23 cellular contexts compared by ENCODE assay signal in the genomic region with DNA sequence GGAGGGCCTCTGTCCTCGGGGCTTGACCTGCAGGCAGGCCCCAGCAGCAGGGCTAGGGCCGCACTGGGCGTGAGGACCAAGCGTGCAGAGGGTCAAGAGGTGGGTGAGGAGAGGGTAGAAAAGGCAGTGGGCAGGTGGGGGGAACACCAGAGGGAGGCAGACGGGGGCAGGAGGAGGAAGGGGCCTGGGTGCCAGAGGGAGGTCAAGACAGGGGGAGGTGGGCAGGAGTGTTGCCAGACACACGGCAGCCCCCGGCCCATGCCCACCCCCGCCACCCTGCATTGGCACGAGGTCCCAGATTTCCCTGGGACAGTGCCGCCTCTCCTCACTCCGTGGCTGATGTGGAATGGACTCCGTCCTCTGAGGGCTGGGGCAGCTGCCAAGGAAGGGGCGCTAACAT.
"Had no signal": no experiment of that assay in that cellular context is flagged by ENCODE, and none has a peak within 500 bp of the region (broad histone marks: within the 10 kb centered on the region; RNA-seq: fewer than 3 reads in every experiment).

No MANE protein-coding gene starts in this region.

- H3K9me3 Mint-ChIP-seq: dendritic cell treated with granulocyte-macrophage colony-stimulating factor and Interleukin-4, amounts not matched to agents 40 ng/mL and 50 ng/mL, for 4 days; effector memory CD8-positive, alpha-beta T cell; naive thymus-derived CD8-positive, alpha-beta T cell; stimulated activated memory B cell treated with anti-CD40 and anti-IgM and Interleukin-4, amounts not matched to agents 10 μg/mL and 1 μg/mL and 100 μg/mL, for 72 hours; type B pancreatic cell had no signal

- H3K27ac Mint-ChIP-seq: dendritic cell treated with granulocyte-macrophage colony-stimulating factor and Interleukin-4, amounts not matched to agents 40 ng/mL and 50 ng/mL, for 4 days; effector memory CD8-positive, alpha-beta T cell; nephron progenitor cell; progenitor cell of endocrine pancreas; stimulated activated memory B cell treated with anti-CD40 and anti-IgM and Interleukin-4, amounts not matched to agents 10 μg/mL and 1 μg/mL and 100 μg/mL, for 72 hours; type B pancreatic cell had no signal

- H3K4me1 Mint-ChIP-seq: nephron progenitor cell had no signal

- H3K4me3 ChIP-seq: esophagus squamous epithelium, lower lobe of right lung, right atrium auricular region, testis, tibial artery had no signal

- H3K4me1 ChIP-seq: parathyroid adenoma, testis had no signal

- H3K9ac ChIP-seq: parathyroid adenoma had no signal

- H3K79me2 ChIP-seq: parathyroid adenoma had no signal

- H3K27ac ChIP-seq: esophagus squamous epithelium, lower lobe of right lung, neutrophil, parathyroid adenoma, right atrium auricular region, testis, tibial artery had no signal

- DNase-seq: cerebellar nuclear complex; effector memory CD8-positive, alpha-beta T cell; erythroblast; esophagus squamous epithelium; foreskin melanocyte; glutamatergic neuron; left ventricle myocardium superior; lower lobe of right lung; naive thymus-derived CD8-positive, alpha-beta T cell; nephron progenitor cell; stimulated activated CD4-positive, alpha-beta T cell treated with anti-CD3 and anti-CD28 coated beads, Interleukin-4, amount 100 ng/mL, for 4 hours; stimulated activated naive CD8-positive, alpha-beta T cell treated with anti-CD3 and anti-CD28 coated beads, Interleukin-15, Interleukin-2, amounts not matched to agents 100 U/mL and 50 U/mL, for 24 hours; substantia nigra; testis had no signal

- H3K27me3 ChIP-seq: testis had no signal

- H3K36me3 ChIP-seq: esophagus squamous epithelium, lower lobe of right lung, neutrophil, right atrium auricular region had no signal

- H3K36me3 Mint-ChIP-seq: naive thymus-derived CD8-positive, alpha-beta T cell; stimulated activated memory B cell treated with anti-CD40 and anti-IgM and Interleukin-4, amounts not matched to agents 10 μg/mL and 1 μg/mL and 100 μg/mL, for 72 hours; type B pancreatic cell had no signal

- H3K4me3 Mint-ChIP-seq: dendritic cell treated with granulocyte-macrophage colony-stimulating factor and Interleukin-4, amounts not matched to agents 40 ng/mL and 50 ng/mL, for 4 days; effector memory CD8-positive, alpha-beta T cell; naive thymus-derived CD8-positive, alpha-beta T cell; nephron progenitor cell; stimulated activated memory B cell treated with anti-CD40 and anti-IgM and Interleukin-4, amounts not matched to agents 10 μg/mL and 1 μg/mL and 100 μg/mL, for 72 hours; type B pancreatic cell had no signal

- H3K9me3 ChIP-seq: esophagus squamous epithelium, lower lobe of right lung, neutrophil, right atrium auricular region, testis, tibial artery had no signal

- H2AFZ ChIP-seq: parathyroid adenoma had no signal

- ATAC-seq: effector memory CD8-positive, alpha-beta T cell; left ventricle myocardium superior; lower lobe of right lung; naive thymus-derived CD8-positive, alpha-beta T cell; sciatic nerve; stimulated activated memory B cell treated with anti-CD40 and anti-IgM and Interleukin-4, amounts not matched to agents 10 μg/mL and 1 μg/mL and 100 μg/mL, for 72 hours; stimulated activated naive CD8-positive, alpha-beta T cell treated with anti-CD3 and anti-CD28 coated beads, Interleukin-15, Interleukin-2, amounts not matched to agents 100 U/mL and 50 U/mL, for 24 hours had no signal
